26 cellular contexts compared by ENCODE assay signal in the genomic region with DNA sequence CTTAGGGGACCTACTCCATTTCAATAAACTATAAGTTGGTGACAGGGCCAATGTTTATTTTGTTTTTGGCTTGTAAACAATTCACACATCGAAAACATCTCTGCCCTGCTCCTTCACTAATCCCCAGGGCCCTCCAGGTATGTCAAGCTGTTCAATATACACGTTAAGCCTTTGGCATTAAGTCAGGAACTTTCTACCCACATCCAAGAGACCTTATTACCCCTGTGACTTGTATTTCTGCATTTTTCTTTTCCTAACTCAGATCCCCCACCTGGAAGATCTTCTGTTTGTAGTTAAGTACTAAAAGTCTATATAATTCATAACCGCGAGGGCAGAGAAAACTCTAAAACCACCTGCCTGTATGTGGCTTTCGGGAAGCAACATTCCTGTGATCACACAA.
"Had no signal": no experiment of that assay in that cellular context is flagged by ENCODE, and none has a peak within 500 bp of the region (broad histone marks: within the 10 kb centered on the region; RNA-seq: fewer than 3 reads in every experiment).

No MANE protein-coding gene starts in this region.

- H3K27me3 ChIP-seq: neutrophil, pancreas, right lobe of liver, sigmoid colon, stomach, tibial artery, transverse colon, upper lobe of left lung, vagina had no signal

- DNase-seq: naive thymus-derived CD4-positive, alpha-beta T cell; natural killer cell; nucleus accumbens; pancreas; right cardiac atrium; right lobe of liver; sigmoid colon; small intestine; stimulated activated CD4-positive, alpha-beta T cell treated with anti-CD3 and anti-CD28 coated beads, Interleukin-15, amount 100 ng/mL, for 24 hours; stimulated activated CD4-positive, alpha-beta T cell treated with anti-CD3 and anti-CD28 coated beads, Interleukin-2, amount 100 ng/mL, for 24 hours; stimulated activated CD4-positive, alpha-beta T cell treated with anti-CD3 and anti-CD28 coated beads, Interleukin-2, amount 100 ng/mL, for 48 hours; stimulated activated CD4-positive, alpha-beta T cell treated with anti-CD3 and anti-CD28 coated beads, Interleukin-4, amount 100 ng/mL, for 24 hours; stimulated activated naive B cell treated with anti-CD40 and anti-IgM and Interleukin-4, amounts not matched to agents 10 μg/mL and 1 μg/mL and 100 μg/mL, for 72 hours; stimulated activated naive CD4-positive, alpha-beta T cell treated with Interleukin-2 at 50 U/mL for 16 hours; stomach; tibial artery; transverse colon; upper lobe of left lung had no signal

- H3K4me3 Mint-ChIP-seq: naive thymus-derived CD4-positive, alpha-beta T cell; natural killer cell; nephron; neural crest cell; stimulated activated effector memory CD8-positive, alpha-beta T cell treated with anti-CD3 and anti-CD28 coated beads, Interleukin-12 subunit alpha, Interleukin-12 subunit beta, amount 100 ng/mL, for 72 hours; stimulated activated naive B cell treated with anti-CD40 and anti-IgM and Interleukin-4, amounts not matched to agents 10 μg/mL and 1 μg/mL and 100 μg/mL, for 72 hours; stimulated activated naive CD8-positive, alpha-beta T cell treated with anti-CD3 and anti-CD28 coated beads, Interleukin-15, Interleukin-2, amounts not matched to agents 100 ng/mL and 50 ng/mL, for 24 hours had no signal

- H3K36me3 Mint-ChIP-seq: natural killer cell; stimulated activated effector memory CD8-positive, alpha-beta T cell treated with anti-CD3 and anti-CD28 coated beads, Interleukin-12 subunit alpha, Interleukin-12 subunit beta, amount 100 ng/mL, for 72 hours; stimulated activated naive B cell treated with anti-CD40 and anti-IgM and Interleukin-4, amounts not matched to agents 10 μg/mL and 1 μg/mL and 100 μg/mL, for 72 hours had no signal

- H3K27ac Mint-ChIP-seq: naive thymus-derived CD4-positive, alpha-beta T cell; natural killer cell; stimulated activated effector memory CD8-positive, alpha-beta T cell treated with anti-CD3 and anti-CD28 coated beads, Interleukin-12 subunit alpha, Interleukin-12 subunit beta, amount 100 ng/mL, for 72 hours; stimulated activated naive B cell treated with anti-CD40 and anti-IgM and Interleukin-4, amounts not matched to agents 10 μg/mL and 1 μg/mL and 100 μg/mL, for 72 hours; stimulated activated naive CD8-positive, alpha-beta T cell treated with anti-CD3 and anti-CD28 coated beads, Interleukin-15, Interleukin-2, amounts not matched to agents 100 ng/mL and 50 ng/mL, for 24 hours had no signal

- H3K9me3 Mint-ChIP-seq: naive thymus-derived CD4-positive, alpha-beta T cell; natural killer cell; nephron; neural crest cell; stimulated activated effector memory CD8-positive, alpha-beta T cell treated with anti-CD3 and anti-CD28 coated beads, Interleukin-12 subunit alpha, Interleukin-12 subunit beta, amount 100 ng/mL, for 72 hours; stimulated activated naive B cell treated with anti-CD40 and anti-IgM and Interleukin-4, amounts not matched to agents 10 μg/mL and 1 μg/mL and 100 μg/mL, for 72 hours; stimulated activated naive CD8-positive, alpha-beta T cell treated with anti-CD3 and anti-CD28 coated beads, Interleukin-15, Interleukin-2, amounts not matched to agents 100 ng/mL and 50 ng/mL, for 24 hours had no signal

- H3K4me1 Mint-ChIP-seq: naive thymus-derived CD4-positive, alpha-beta T cell; natural killer cell; stimulated activated effector memory CD8-positive, alpha-beta T cell treated with anti-CD3 and anti-CD28 coated beads, Interleukin-12 subunit alpha, Interleukin-12 subunit beta, amount 100 ng/mL, for 72 hours; stimulated activated naive B cell treated with anti-CD40 and anti-IgM and Interleukin-4, amounts not matched to agents 10 μg/mL and 1 μg/mL and 100 μg/mL, for 72 hours had no signal

- H3K36me3 ChIP-seq: neutrophil, pancreas, prostate gland, right lobe of liver, sigmoid colon, stomach, thoracic aorta, tibial artery, transverse colon, upper lobe of left lung, vagina had no signal

- H3K4me3 ChIP-seq: pancreas, prostate gland, right lobe of liver, sigmoid colon, stomach, thoracic aorta, tibial artery, transverse colon, upper lobe of left lung, vagina had no signal

- H3K27ac ChIP-seq: neutrophil, pancreas, prostate gland, right lobe of liver, sigmoid colon, stomach, thoracic aorta, tibial artery, transverse colon, upper lobe of left lung, vagina had no signal

- H3K4me1 ChIP-seq: pancreas, prostate gland, right lobe of liver, sigmoid colon, stomach, tibial artery, transverse colon, upper lobe of left lung, vagina had no signal

- ATAC-seq: naive thymus-derived CD4-positive, alpha-beta T cell; natural killer cell; pancreas; right cardiac atrium; right lobe of liver; stimulated activated effector memory CD8-positive, alpha-beta T cell treated with anti-CD3 and anti-CD28 coated beads, Interleukin-12 subunit alpha, Interleukin-12 subunit beta, amount 100 ng/mL, for 72 hours; stimulated activated naive B cell treated with anti-CD40 and anti-IgM and Interleukin-4, amounts not matched to agents 10 μg/mL and 1 μg/mL and 100 μg/mL, for 72 hours had no signal
